In genomic region chr13:41352935-41353801, GRCh38 we compare ENCODE assay signal across 8 cellular contexts. TPM values are rescaled to one million over a fixed set of nuclear protein-coding genes. Genes with fewer than 3 reads are reported as not detected.
DNase-seq lines count a peak whose midpoint lies in the region; ATAC-seq and TF ChIP-seq lines count a peak whose summit lies in the region.

No MANE protein-coding gene starts in this region.

- no peak overlapping the region for H3K4me3 Mint-ChIP-seq in activated naive CD8-positive, alpha-beta T cell treated with anti-CD3 and anti-CD28 coated beads for 36 hours

- H3K4me1 ChIP-seq in DND-41 (ENCODE audit: insufficient read depth, low read length) (peaks cover 12% of the 10 kb centered on the region), skeletal muscle satellite cell (ENCODE audit: control insufficient read depth, insufficient read depth, low read length) (no peaks in the 10 kb centered on the region)

- ATAC-seq in DND-41 (ENCODE audit: insufficient read depth, low read depth) (peak; percentile 62; the same call in 2 of the 3 replicates), left ventricle myocardium superior (peak; percentile 42), HG02840 (IDR thresholded peaks at IDR 0.05; ENCODE audit: low FRiP score, unreplicated experiment) (no peak), HG02970 (IDR thresholded peaks at IDR 0.05; ENCODE audit: low FRiP score, unreplicated experiment) (no peak)

- peaks cover 47% of the 10 kb centered on the region for H3K36me3 Mint-ChIP-seq in activated naive CD8-positive, alpha-beta T cell treated with anti-CD3 and anti-CD28 coated beads for 36 hours

- peak; percentile 81 for TF ChIP-seq CTCF in DND-41 (IDR thresholded peaks at IDR 0.05; ENCODE audit: borderline replicate concordance, extremely low read depth, low read length, poor library complexity, severe bottlenecking)
- TF ChIP-seq CTCF in HL-60 (IDR thresholded peaks at IDR 0.05; ENCODE audit: insufficient read depth, low read length): peak; percentile 32

- peaks cover 54% of the 10 kb centered on the region for H3K4me1 Mint-ChIP-seq in activated naive CD8-positive, alpha-beta T cell treated with anti-CD3 and anti-CD28 coated beads for 36 hours

- peaks cover 47% of the 10 kb centered on the region for H3K36me3 ChIP-seq in DND-41 (ENCODE audit: insufficient read depth, low read length)
- peaks cover 8% of the 10 kb centered on the region for H3K36me3 ChIP-seq in skeletal muscle satellite cell (ENCODE audit: insufficient read depth, low read length)

- H3K27ac ChIP-seq in DND-41 (ENCODE audit: low read length) (peak overlapping the region; percentile 11; the same call in 1 of the 2 replicates), HL-60 (replicated peaks) (peak overlapping the region; percentile 10; the same call in 1 of the 2 replicates)

- intact Hi-C loops in left ventricle myocardium superior (cut with micrococcal nuclease): loop anchor here (10.0 kb wide), 1 partner anchor 302 kb away; no protein-coding TSS in a partner anchor

- H3K27me3 Mint-ChIP-seq in activated naive CD8-positive, alpha-beta T cell treated with anti-CD3 and anti-CD28 coated beads for 36 hours: no peaks in the 10 kb centered on the region

- H3K4me3 ChIP-seq in DND-41 (ENCODE audit: low read depth in 1 of 2, low read length in 2 of 2): no peak overlapping the region
- no peak overlapping the region for H3K4me3 ChIP-seq in HL-60 (replicated peaks; ENCODE audit: insufficient read depth, low read length)
- H3K4me3 ChIP-seq in skeletal muscle satellite cell (ENCODE audit: low read length): no peak overlapping the region

- DNase-seq in DND-41 (peak; percentile 47), HL-60 (ENCODE audit: low read depth in 1 of 2, low spot score in 1 of 2) (peak in 1 of 2 experiments; percentile 36), SIG-M5 (lab: John Stamatoyannopoulos, UW) (peak; percentile 17), left ventricle myocardium superior (no peak)
- DNase-seq in activated naive CD8-positive, alpha-beta T cell treated with anti-CD3 and anti-CD28 coated beads for 36 hours: peak; percentile 18

- no peak overlapping the region for H3K9ac ChIP-seq in DND-41 (ENCODE audit: low read depth, low read length)
- peak overlapping the region; percentile 27 for H3K9ac ChIP-seq in skeletal muscle satellite cell (ENCODE audit: low read depth, low read length)

- H4K20me1 ChIP-seq in DND-41 (ENCODE audit: insufficient read depth, low read length): peaks cover 5% of the 10 kb centered on the region

- H2AFZ ChIP-seq in DND-41 (ENCODE audit: low read depth, low read length): no peak overlapping the region

- no peaks in the 10 kb centered on the region for H3K9me3 Mint-ChIP-seq in activated naive CD8-positive, alpha-beta T cell treated with anti-CD3 and anti-CD28 coated beads for 36 hours

- peak overlapping the region; percentile 76 for H3K27ac Mint-ChIP-seq in activated naive CD8-positive, alpha-beta T cell treated with anti-CD3 and anti-CD28 coated beads for 36 hours

- H3K27me3 ChIP-seq in DND-41 (ENCODE audit: insufficient read depth, low read length, poor library complexity): no peaks in the 10 kb centered on the region
- H3K27me3 ChIP-seq in HL-60 (ENCODE audit: insufficient read depth, poor library complexity, severe bottlenecking): no peaks in the 10 kb centered on the region
- H3K27me3 ChIP-seq in skeletal muscle satellite cell (ENCODE audit: control insufficient read depth, insufficient read depth, low read length): no peaks in the 10 kb centered on the region

- H3K4me2 ChIP-seq in DND-41 (ENCODE audit: insufficient read depth, low read length): no peak overlapping the region
- H3K4me2 ChIP-seq in skeletal muscle satellite cell (ENCODE audit: low read length): no peak overlapping the region

- H3K9me3 ChIP-seq in DND-41 (ENCODE audit: insufficient read depth, low read length, severe bottlenecking): no peaks in the 10 kb centered on the region
- H3K9me3 ChIP-seq in skeletal muscle satellite cell (replicated peaks; ENCODE audit: low read length): no peaks in the 10 kb centered on the region

- peaks cover 20% of the 10 kb centered on the region for H3K79me2 ChIP-seq in DND-41 (ENCODE audit: insufficient read depth, low read length)

RNA-seq across cellular contexts. Expression of gene NAA16, which starts 42.1 kb away (rescaled TPM):
- 10 to 100 TPM; 29.1 to 33.5 TPM for total RNA-seq in activated naive CD8-positive, alpha-beta T cell treated with anti-CD3 and anti-CD28 coated beads for 36 hours
- total RNA-seq in left ventricle myocardium superior: 6.9 TPM
- 6.6 and 9.4 TPM in 2 replicates for total RNA-seq in skeletal muscle satellite cell (2012; rRNA removed)

Comparison
In these comparisons a context has a peak if more than half of its experiments do, and no peak if none do; other contexts are left out.
1. ATAC-seq: peak in DND-41 (single experiment) and left ventricle myocardium superior (single experiment); none in HG02840 (single experiment) and HG02970 (single experiment).